Comparison of ENCODE assay signal across 8 cellular contexts in the genomic region with DNA sequence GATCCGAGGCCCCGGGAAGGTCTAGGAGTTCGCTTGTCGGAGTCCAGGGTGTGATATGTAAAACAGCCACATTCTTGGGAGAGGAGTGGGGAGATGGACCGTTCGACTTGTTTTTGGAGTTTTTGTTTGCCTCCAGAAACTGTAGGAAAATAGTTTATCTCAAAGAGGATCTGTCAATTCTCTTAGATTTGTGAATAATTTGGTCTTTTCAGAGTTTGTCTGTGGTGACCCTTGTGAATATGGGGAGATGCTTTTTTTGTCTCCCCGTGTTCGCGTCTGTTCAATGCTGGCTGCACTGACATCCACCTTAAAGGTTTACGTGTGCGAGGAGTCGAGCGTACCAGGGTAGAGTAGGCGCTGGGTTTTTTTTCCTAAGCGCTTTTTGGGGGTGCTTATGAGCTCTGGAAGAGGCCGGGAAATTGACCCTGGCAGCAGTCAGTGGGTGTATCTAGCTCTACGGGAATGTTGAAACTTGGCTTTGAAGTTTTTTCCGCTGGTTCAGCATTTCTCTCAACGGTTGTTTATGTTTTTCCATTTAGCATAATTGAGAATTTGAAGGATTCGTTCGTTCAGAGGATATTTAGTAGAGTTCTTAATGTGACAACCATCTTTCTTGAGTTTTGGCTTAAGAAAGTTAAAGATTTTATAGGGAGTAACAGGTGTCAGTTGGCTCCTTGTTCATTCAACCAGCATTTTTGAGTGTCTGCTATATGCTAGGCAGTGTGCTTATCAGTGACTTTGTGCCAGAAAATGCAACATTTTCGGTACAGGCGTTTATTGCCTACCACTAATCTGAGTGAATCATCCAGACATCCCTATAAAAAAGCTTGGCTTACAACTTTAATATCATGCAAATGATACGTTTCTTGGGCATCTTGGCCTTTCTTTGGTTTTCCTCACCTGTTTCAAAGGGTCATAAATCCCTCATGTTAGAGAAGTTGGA. TPM values are rescaled to one million over a fixed set of nuclear protein-coding genes. Genes with fewer than 3 reads are reported as not detected.
A peak's percentile ranks its signal among the peaks of the same experiment; 100 is the strongest.
DNase-seq lines count a peak whose midpoint lies in the region; TF ChIP-seq lines count a peak whose summit lies in the region.

No MANE protein-coding gene starts in this region.

- TF ChIP-seq CTCF in HEK293 (tag by site-specific recombination; IDR thresholded peaks at IDR 0.05) (no peak), suprapubic skin (IDR thresholded peaks at IDR 0.05) (no peak)

- no peaks in the 10 kb centered on the region for H3K36me3 ChIP-seq in ACC112 (ENCODE audit: insufficient read depth, low read length)
- H3K36me3 ChIP-seq in HEK293 (ENCODE audit: control insufficient read depth in 2 of 2, insufficient read depth in 1 of 2, low read length in 2 of 2) = peaks cover 0 to 6% of the 10 kb centered on the region in 2 experiments; a peak in 2 of 3 replicates
- no peaks in the 10 kb centered on the region for H3K36me3 ChIP-seq in suprapubic skin

- POLR2A ChIA-PET in HEK293 (lab: Yijun Ruan, JAX) = interaction anchor here (1.0 to 1.9 kb wide), 3 partner anchors 13 to 72 kb away, joined by 4 to 8 read pairs (median 5); a partner anchor contains a TSS

- peak; percentile 71 for DNase-seq in iris pigment epithelial cell (ENCODE audit: low read depth)
- DNase-seq in suprapubic skin (ENCODE audit: low spot score in 2 of 2) = no peak
- no peak for DNase-seq in NCI-H345 (lab: John Stamatoyannopoulos, UW)
- no peak for DNase-seq in Ammon's horn (ENCODE audit: low spot score)
- DNase-seq in cerebellar cortex (ENCODE audit: low spot score) = no peak

- H3K79me2 ChIP-seq in ACC112 (ENCODE audit: control insufficient read depth, insufficient read depth, low read length, unreplicated experiment) = peaks cover 52% of the 10 kb centered on the region

- H3K9me3 ChIP-seq in HEK293 (ENCODE audit: control insufficient read depth, insufficient read depth, low read depth, low read length) = no peaks in the 10 kb centered on the region
- H3K9me3 ChIP-seq in suprapubic skin = no peaks in the 10 kb centered on the region

- H3K4me3 ChIP-seq in ACC112 (ENCODE audit: low read depth, low read length) (peak overlapping the region; percentile 80), HEK293 (ENCODE audit: low read depth, low read length) (peak overlapping the region; percentile 97), suprapubic skin (peak overlapping the region; percentile 91)

- H2AFZ ChIP-seq in ACC112 (ENCODE audit: low read length, unreplicated experiment) = no peak overlapping the region

- H3K27me3 ChIP-seq in ACC112 (ENCODE audit: insufficient read depth, low read length) (no peaks in the 10 kb centered on the region), suprapubic skin (no peaks in the 10 kb centered on the region)

- H3K27ac ChIP-seq in ACC112 (ENCODE audit: low read depth, low read length) = peak overlapping the region; percentile 89
- peak overlapping the region; percentile 93 for H3K27ac ChIP-seq in HEK293 (ENCODE audit: extremely low read depth, low read depth, low read length)
- peak overlapping the region; percentile 98 for H3K27ac ChIP-seq in angular gyrus (ENCODE audit: low read depth, low read length)
- H3K27ac ChIP-seq in suprapubic skin = peak overlapping the region; percentile 99

- TF ChIP-seq POLR2A in suprapubic skin (IDR thresholded peaks at IDR 0.05) = no peak

- WGBS in suprapubic skin = 3% methylated on average over 24 of the region's 24 CpGs

- no peak for TF ChIP-seq EP300 in suprapubic skin (IDR thresholded peaks at IDR 0.05)

- H3K4me1 ChIP-seq in ACC112 (ENCODE audit: control insufficient read depth, insufficient read depth, low read length, unreplicated experiment) (peaks cover 41% of the 10 kb centered on the region), HEK293 (ENCODE audit: control insufficient read depth, insufficient read depth, low read length) (peaks cover 13% of the 10 kb centered on the region), suprapubic skin (peaks cover 53% of the 10 kb centered on the region)

- CTCF ChIA-PET in HEK293 (lab: Yijun Ruan, JAX) = interaction anchor here (0.6 to 1.2 kb wide), 2 partner anchors 253 to 1682 kb away, joined by 3 read pairs; no protein-coding TSS in a partner anchor

TF ChIP-seq in HEK293, 187 proteins besides CTCF, POLR2A, EP300 and RAD21 (continues in another document):
- TF ChIP-seq ZNF155 (tag by site-specific recombination; IDR thresholded peaks at IDR 0.05) (no peak), ZFHX2 (tag by site-specific recombination; conservative IDR thresholded peaks at IDR 0.05) (peak; percentile 31; the same call in 1 of the 2 replicates), ZNF521 (tag by site-specific recombination; IDR thresholded peaks at IDR 0.05) (no peak), ZNF664 (tag by site-specific recombination; IDR thresholded peaks at IDR 0.05) (no peak), WT1 (tag by site-specific recombination; IDR thresholded peaks at IDR 0.05) (no peak), ZNF629 (tag by site-specific recombination; IDR thresholded peaks at IDR 0.05) (no peak), ZNF394 (tag by site-specific recombination; IDR thresholded peaks at IDR 0.05; ENCODE audit: borderline replicate concordance) (no peak), ZNF623 (tag by site-specific recombination; IDR thresholded peaks at IDR 0.05) (no peak), ZFP37 (tag by site-specific recombination; IDR thresholded peaks at IDR 0.05) (no peak), ZFP3 (tag by site-specific recombination; IDR thresholded peaks at IDR 0.05; ENCODE audit: low read depth) (no peak), ZNF624 (tag by site-specific recombination; IDR thresholded peaks at IDR 0.05) (no peak), ZBTB20 (tag by site-specific recombination; IDR thresholded peaks at IDR 0.05) (no peak)
- TF ChIP-seq, protein P1, sequence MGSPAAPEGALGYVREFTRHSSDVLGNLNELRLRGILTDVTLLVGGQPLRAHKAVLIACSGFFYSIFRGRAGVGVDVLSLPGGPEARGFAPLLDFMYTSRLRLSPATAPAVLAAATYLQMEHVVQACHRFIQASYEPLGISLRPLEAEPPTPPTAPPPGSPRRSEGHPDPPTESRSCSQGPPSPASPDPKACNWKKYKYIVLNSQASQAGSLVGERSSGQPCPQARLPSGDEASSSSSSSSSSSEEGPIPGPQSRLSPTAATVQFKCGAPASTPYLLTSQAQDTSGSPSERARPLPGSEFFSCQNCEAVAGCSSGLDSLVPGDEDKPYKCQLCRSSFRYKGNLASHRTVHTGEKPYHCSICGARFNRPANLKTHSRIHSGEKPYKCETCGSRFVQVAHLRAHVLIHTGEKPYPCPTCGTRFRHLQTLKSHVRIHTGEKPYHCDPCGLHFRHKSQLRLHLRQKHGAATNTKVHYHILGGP (tag by site-specific recombination; IDR thresholded peaks at IDR 0.05) = no peak
- TF ChIP-seq, protein P2, sequence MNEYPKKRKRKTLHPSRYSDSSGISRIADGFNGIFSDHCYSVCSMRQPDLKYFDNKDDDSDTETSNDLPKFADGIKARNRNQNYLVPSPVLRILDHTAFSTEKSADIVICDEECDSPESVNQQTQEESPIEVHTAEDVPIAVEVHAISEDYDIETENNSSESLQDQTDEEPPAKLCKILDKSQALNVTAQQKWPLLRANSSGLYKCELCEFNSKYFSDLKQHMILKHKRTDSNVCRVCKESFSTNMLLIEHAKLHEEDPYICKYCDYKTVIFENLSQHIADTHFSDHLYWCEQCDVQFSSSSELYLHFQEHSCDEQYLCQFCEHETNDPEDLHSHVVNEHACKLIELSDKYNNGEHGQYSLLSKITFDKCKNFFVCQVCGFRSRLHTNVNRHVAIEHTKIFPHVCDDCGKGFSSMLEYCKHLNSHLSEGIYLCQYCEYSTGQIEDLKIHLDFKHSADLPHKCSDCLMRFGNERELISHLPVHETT (tag by site-specific recombination; IDR thresholded peaks at IDR 0.05) = no peak
- TF ChIP-seq, protein P3, sequence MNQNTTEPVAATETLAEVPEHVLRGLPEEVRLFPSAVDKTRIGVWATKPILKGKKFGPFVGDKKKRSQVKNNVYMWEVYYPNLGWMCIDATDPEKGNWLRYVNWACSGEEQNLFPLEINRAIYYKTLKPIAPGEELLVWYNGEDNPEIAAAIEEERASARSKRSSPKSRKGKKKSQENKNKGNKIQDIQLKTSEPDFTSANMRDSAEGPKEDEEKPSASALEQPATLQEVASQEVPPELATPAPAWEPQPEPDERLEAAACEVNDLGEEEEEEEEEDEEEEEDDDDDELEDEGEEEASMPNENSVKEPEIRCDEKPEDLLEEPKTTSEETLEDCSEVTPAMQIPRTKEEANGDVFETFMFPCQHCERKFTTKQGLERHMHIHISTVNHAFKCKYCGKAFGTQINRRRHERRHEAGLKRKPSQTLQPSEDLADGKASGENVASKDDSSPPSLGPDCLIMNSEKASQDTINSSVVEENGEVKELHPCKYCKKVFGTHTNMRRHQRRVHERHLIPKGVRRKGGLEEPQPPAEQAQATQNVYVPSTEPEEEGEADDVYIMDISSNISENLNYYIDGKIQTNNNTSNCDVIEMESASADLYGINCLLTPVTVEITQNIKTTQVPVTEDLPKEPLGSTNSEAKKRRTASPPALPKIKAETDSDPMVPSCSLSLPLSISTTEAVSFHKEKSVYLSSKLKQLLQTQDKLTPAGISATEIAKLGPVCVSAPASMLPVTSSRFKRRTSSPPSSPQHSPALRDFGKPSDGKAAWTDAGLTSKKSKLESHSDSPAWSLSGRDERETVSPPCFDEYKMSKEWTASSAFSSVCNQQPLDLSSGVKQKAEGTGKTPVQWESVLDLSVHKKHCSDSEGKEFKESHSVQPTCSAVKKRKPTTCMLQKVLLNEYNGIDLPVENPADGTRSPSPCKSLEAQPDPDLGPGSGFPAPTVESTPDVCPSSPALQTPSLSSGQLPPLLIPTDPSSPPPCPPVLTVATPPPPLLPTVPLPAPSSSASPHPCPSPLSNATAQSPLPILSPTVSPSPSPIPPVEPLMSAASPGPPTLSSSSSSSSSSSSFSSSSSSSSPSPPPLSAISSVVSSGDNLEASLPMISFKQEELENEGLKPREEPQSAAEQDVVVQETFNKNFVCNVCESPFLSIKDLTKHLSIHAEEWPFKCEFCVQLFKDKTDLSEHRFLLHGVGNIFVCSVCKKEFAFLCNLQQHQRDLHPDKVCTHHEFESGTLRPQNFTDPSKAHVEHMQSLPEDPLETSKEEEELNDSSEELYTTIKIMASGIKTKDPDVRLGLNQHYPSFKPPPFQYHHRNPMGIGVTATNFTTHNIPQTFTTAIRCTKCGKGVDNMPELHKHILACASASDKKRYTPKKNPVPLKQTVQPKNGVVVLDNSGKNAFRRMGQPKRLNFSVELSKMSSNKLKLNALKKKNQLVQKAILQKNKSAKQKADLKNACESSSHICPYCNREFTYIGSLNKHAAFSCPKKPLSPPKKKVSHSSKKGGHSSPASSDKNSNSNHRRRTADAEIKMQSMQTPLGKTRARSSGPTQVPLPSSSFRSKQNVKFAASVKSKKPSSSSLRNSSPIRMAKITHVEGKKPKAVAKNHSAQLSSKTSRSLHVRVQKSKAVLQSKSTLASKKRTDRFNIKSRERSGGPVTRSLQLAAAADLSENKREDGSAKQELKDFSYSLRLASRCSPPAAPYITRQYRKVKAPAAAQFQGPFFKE (tag by site-specific recombination; IDR thresholded peaks at IDR 0.05; ENCODE audit: borderline replicate concordance) = no peak

RNA-seq across cellular contexts. Expression of a gene that starts 1.2 kb away (rescaled TPM):
- 10 to 100 TPM; 48.0 to 59.5 (median 58.0) TPM for total RNA-seq in suprapubic skin

RNA-seq across cellular contexts. Expression of a gene that starts 16.0 kb away (rescaled TPM):
- 10 to 100 TPM; 51.1 to 61.4 (median 55.5) TPM for total RNA-seq in suprapubic skin
